Comparison of ENCODE assay signal across 2 cellular contexts in genomic region chr2:197710424-197711042, GRCh38.
TF ChIP-seq lines count a peak whose summit lies in the region.

No MANE protein-coding gene starts in this region.

TF ChIP-seq in HepG2, 621 proteins besides CTCF, POLR2A, EP300 and RAD21:
- TF ChIP-seq TAF1 (CRISPR knock-in tag; IDR thresholded peaks at IDR 0.05): no peak
- peak; percentile 91 for TF ChIP-seq ATF7 (IDR thresholded peaks at IDR 0.05)
- TF ChIP-seq ATF7 (CRISPR knock-in tag; IDR thresholded peaks at IDR 0.05): no peak
- TF ChIP-seq ZSCAN29 (CRISPR knock-in tag; conservative IDR thresholded peaks at IDR 0.05): no peak
- TF ChIP-seq CREB1 (IDR thresholded peaks at IDR 0.05): peak; percentile 14; the same call in 1 of the 2 replicates
- no peak for TF ChIP-seq CREB1 (CRISPR knock-in tag; IDR thresholded peaks at IDR 0.05)

TF ChIP-seq in HEK293, 187 proteins besides CTCF, POLR2A, EP300 and RAD21:
- no peak for TF ChIP-seq ZNF10 (tag by site-specific recombination; IDR thresholded peaks at IDR 0.05)
- TF ChIP-seq ZNF423 (tag by site-specific recombination; IDR thresholded peaks at IDR 0.05): no peak
- TF ChIP-seq ATF2 (tag by site-specific recombination; IDR thresholded peaks at IDR 0.05; ENCODE audit: low read depth): peak; percentile 63
